In genomic region chr6:40436685-40437604, GRCh38 we compare ENCODE assay signal across 10 cellular contexts.
A peak's percentile ranks its signal among the peaks of the same experiment; 100 is the strongest.
DNase-seq lines count a peak whose midpoint lies in the region; ATAC-seq lines count a peak whose summit lies in the region.
"Had no signal": no experiment of that assay in that cellular context is flagged by ENCODE, and none has a peak within 500 bp of the region (broad histone marks: within the 10 kb centered on the region; RNA-seq: fewer than 3 reads in every experiment).

No MANE protein-coding gene starts in this region.

- H3K4me1 Mint-ChIP-seq in activated naive CD4-positive, alpha-beta T cell treated with anti-CD3 and anti-CD28 coated beads for 36 hours (ENCODE audit: low read depth) = peaks cover 4% of the 10 kb centered on the region
- H3K4me1 Mint-ChIP-seq in activated naive CD4-positive, alpha-beta T cell treated with anti-CD3 and anti-CD28 coated beads, Interleukin-2, amount 10 ng/mL, durations not matched to agents 7 days and 5 days = peaks cover 10% of the 10 kb centered on the region
- peaks cover 19% of the 10 kb centered on the region for H3K4me1 Mint-ChIP-seq in central memory CD8-positive, alpha-beta T cell
- no peaks in the 10 kb centered on the region for H3K4me1 Mint-ChIP-seq in stimulated activated naive B cell treated with anti-CD40 and anti-IgM and Interleukin-4, amounts not matched to agents 10 μg/mL and 1 μg/mL and 100 μg/mL, for 72 hours

- CTCF ChIA-PET in activated naive CD4-positive, alpha-beta T cell treated with anti-CD3 and anti-CD28 coated beads for 36 hours (lab: Charles Lee) = interaction anchor here (0.9 kb wide), 1 partner anchor 1072 kb away, joined by 3 read pairs; no protein-coding TSS in a partner anchor
- CTCF ChIA-PET in activated naive CD4-positive, alpha-beta T cell treated with anti-CD3 and anti-CD28 coated beads, Interleukin-2, amount 10 ng/mL, durations not matched to agents 7 days and 5 days (lab: Charles Lee) = interaction anchor here (2.0 kb wide), 1 partner anchor 109 kb away, joined by 6 read pairs; no protein-coding TSS in a partner anchor

- no peaks in the 10 kb centered on the region for H3K27me3 Mint-ChIP-seq in activated naive CD4-positive, alpha-beta T cell treated with anti-CD3 and anti-CD28 coated beads for 36 hours (ENCODE audit: low read depth)
- peaks cover 15% of the 10 kb centered on the region for H3K27me3 Mint-ChIP-seq in activated naive CD4-positive, alpha-beta T cell treated with anti-CD3 and anti-CD28 coated beads, Interleukin-2, amount 10 ng/mL, durations not matched to agents 7 days and 5 days
- no peaks in the 10 kb centered on the region for H3K27me3 Mint-ChIP-seq in central memory CD8-positive, alpha-beta T cell
- no peaks in the 10 kb centered on the region for H3K27me3 Mint-ChIP-seq in stimulated activated naive B cell treated with anti-CD40 and anti-IgM and Interleukin-4, amounts not matched to agents 10 μg/mL and 1 μg/mL and 100 μg/mL, for 72 hours

- H3K4me3 Mint-ChIP-seq in activated naive CD4-positive, alpha-beta T cell treated with anti-CD3 and anti-CD28 coated beads for 36 hours = no peak overlapping the region
- no peak overlapping the region for H3K4me3 Mint-ChIP-seq in activated naive CD4-positive, alpha-beta T cell treated with anti-CD3 and anti-CD28 coated beads, Interleukin-2, amount 10 ng/mL, durations not matched to agents 7 days and 5 days
- no peak overlapping the region for H3K4me3 Mint-ChIP-seq in central memory CD8-positive, alpha-beta T cell
- H3K4me3 Mint-ChIP-seq in stimulated activated naive B cell treated with anti-CD40 and anti-IgM and Interleukin-4, amounts not matched to agents 10 μg/mL and 1 μg/mL and 100 μg/mL, for 72 hours = no peak overlapping the region
- H3K4me3 Mint-ChIP-seq: neural progenitor cell had no signal

- intact Hi-C loops in activated naive CD4-positive, alpha-beta T cell treated with anti-CD3 and anti-CD28 coated beads for 36 hours (cut with micrococcal nuclease) = no loop called here

- no peak overlapping the region for H3K27ac Mint-ChIP-seq in activated naive CD4-positive, alpha-beta T cell treated with anti-CD3 and anti-CD28 coated beads for 36 hours
- no peak overlapping the region for H3K27ac Mint-ChIP-seq in activated naive CD4-positive, alpha-beta T cell treated with anti-CD3 and anti-CD28 coated beads, Interleukin-2, amount 10 ng/mL, durations not matched to agents 7 days and 5 days
- peak overlapping the region; percentile 83 for H3K27ac Mint-ChIP-seq in central memory CD8-positive, alpha-beta T cell (ENCODE audit: low read depth)
- no peak overlapping the region for H3K27ac Mint-ChIP-seq in stimulated activated naive B cell treated with anti-CD40 and anti-IgM and Interleukin-4, amounts not matched to agents 10 μg/mL and 1 μg/mL and 100 μg/mL, for 72 hours
- H3K27ac Mint-ChIP-seq: neural progenitor cell had no signal

- H3K36me3 Mint-ChIP-seq in activated naive CD4-positive, alpha-beta T cell treated with anti-CD3 and anti-CD28 coated beads for 36 hours (ENCODE audit: low read depth) = no peaks in the 10 kb centered on the region
- no peaks in the 10 kb centered on the region for H3K36me3 Mint-ChIP-seq in activated naive CD4-positive, alpha-beta T cell treated with anti-CD3 and anti-CD28 coated beads, Interleukin-2, amount 10 ng/mL, durations not matched to agents 7 days and 5 days
- H3K36me3 Mint-ChIP-seq in central memory CD8-positive, alpha-beta T cell (ENCODE audit: insufficient read depth) = peaks cover 2% of the 10 kb centered on the region
- H3K36me3 Mint-ChIP-seq in stimulated activated naive B cell treated with anti-CD40 and anti-IgM and Interleukin-4, amounts not matched to agents 10 μg/mL and 1 μg/mL and 100 μg/mL, for 72 hours = no peaks in the 10 kb centered on the region
- H3K36me3 Mint-ChIP-seq: neural progenitor cell had no signal

- peak; percentile 78 for ATAC-seq in central memory CD8-positive, alpha-beta T cell (replicated peaks; ENCODE audit: extremely low read depth, poor library complexity, severe bottlenecking)
- ATAC-seq in stimulated activated naive B cell treated with anti-CD40 and anti-IgM and Interleukin-4, amounts not matched to agents 10 μg/mL and 1 μg/mL and 100 μg/mL, for 72 hours (replicated peaks) = peak; percentile 83 to 90
- ATAC-seq in HG02571 (IDR thresholded peaks at IDR 0.05; ENCODE audit: unreplicated experiment) (no peak), HG03135 (IDR thresholded peaks at IDR 0.05; ENCODE audit: unreplicated experiment) (no peak), GM19324 (IDR thresholded peaks at IDR 0.05; ENCODE audit: low FRiP score, unreplicated experiment) (no peak)

- DNase-seq in activated naive CD4-positive, alpha-beta T cell treated with anti-CD3 and anti-CD28 coated beads for 36 hours = peak; percentile 6
- DNase-seq in activated naive CD4-positive, alpha-beta T cell treated with anti-CD3 and anti-CD28 coated beads, Interleukin-2, amount 10 ng/mL, durations not matched to agents 7 days and 5 days = no peak
- peak; percentile 84 for DNase-seq in NOMO-1 treated with DMSO at 0.1 percent for 48 hours (lab: John Stamatoyannopoulos, UW; ENCODE audit: unreplicated experiment)
- peak in 1 of 2 donors; percentile 21 for DNase-seq in central memory CD8-positive, alpha-beta T cell (ENCODE audit: low spot score in 2 of 2)
- no peak for DNase-seq in stimulated activated naive B cell treated with anti-CD40 and anti-IgM and Interleukin-4, amounts not matched to agents 10 μg/mL and 1 μg/mL and 100 μg/mL, for 72 hours
- DNase-seq: GOT3 had no signal

- H3K9me3 Mint-ChIP-seq in activated naive CD4-positive, alpha-beta T cell treated with anti-CD3 and anti-CD28 coated beads for 36 hours = no peaks in the 10 kb centered on the region
- H3K9me3 Mint-ChIP-seq in activated naive CD4-positive, alpha-beta T cell treated with anti-CD3 and anti-CD28 coated beads, Interleukin-2, amount 10 ng/mL, durations not matched to agents 7 days and 5 days = no peaks in the 10 kb centered on the region
- H3K9me3 Mint-ChIP-seq in central memory CD8-positive, alpha-beta T cell = no peaks in the 10 kb centered on the region
- no peaks in the 10 kb centered on the region for H3K9me3 Mint-ChIP-seq in stimulated activated naive B cell treated with anti-CD40 and anti-IgM and Interleukin-4, amounts not matched to agents 10 μg/mL and 1 μg/mL and 100 μg/mL, for 72 hours
- H3K9me3 Mint-ChIP-seq: neural progenitor cell had no signal

Comparison
In these comparisons a context has a peak if more than half of its experiments do, and no peak if none do; other contexts are left out.
1. DNase-seq: peak in activated naive CD4-positive, alpha-beta T cell treated with anti-CD3 and anti-CD28 coated beads for 36 hours (single experiment) and NOMO-1 treated with DMSO at 0.1 percent for 48 hours (single experiment); none in activated naive CD4-positive, alpha-beta T cell treated with anti-CD3 and anti-CD28 coated beads, Interleukin-2, amount 10 ng/mL, durations not matched to agents 7 days and 5 days (single experiment) and stimulated activated naive B cell treated with anti-CD40 and anti-IgM and Interleukin-4, amounts not matched to agents 10 μg/mL and 1 μg/mL and 100 μg/mL, for 72 hours (single experiment).
2. ATAC-seq: peak in central memory CD8-positive, alpha-beta T cell (single experiment) and stimulated activated naive B cell treated with anti-CD40 and anti-IgM and Interleukin-4, amounts not matched to agents 10 μg/mL and 1 μg/mL and 100 μg/mL, for 72 hours (2 of 2); none in HG02571 (single experiment), HG03135 (single experiment) and GM19324 (single experiment).